Comparison of ENCODE assay signal across 13 cellular contexts in the genomic region with DNA sequence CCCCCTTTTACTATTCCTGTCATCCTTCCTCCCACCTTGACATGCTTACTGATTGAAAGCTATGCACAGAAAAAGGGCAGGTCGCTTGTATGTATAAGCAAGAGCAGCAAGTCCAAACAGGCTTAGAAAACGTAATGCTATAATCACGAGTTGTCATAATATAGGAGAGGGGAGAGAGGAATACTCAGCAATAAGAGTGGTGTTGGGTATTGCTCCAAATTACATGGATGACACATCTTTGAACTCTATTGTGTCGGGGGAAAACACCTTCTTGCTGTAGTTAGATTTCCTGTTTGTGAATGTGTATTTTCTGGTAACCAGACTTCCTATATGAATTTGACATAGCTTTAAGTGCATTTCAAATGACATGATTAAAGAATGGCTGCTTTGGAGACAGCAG. TPM values are rescaled to one million over a fixed set of nuclear protein-coding genes. Genes with fewer than 3 reads are reported as not detected.
DNase-seq lines count a peak whose midpoint lies in the region; ATAC-seq, FAIRE-seq and TF ChIP-seq lines count a peak whose summit lies in the region.
"Had no signal": no experiment of that assay in that cellular context is flagged by ENCODE, and none has a peak within 500 bp of the region (broad histone marks: within the 10 kb centered on the region; RNA-seq: fewer than 3 reads in every experiment).

No MANE protein-coding gene starts in this region.

- TF ChIP-seq CTCF in A549 (IDR thresholded peaks at IDR 0.05) (no peak), RWPE2 (IDR thresholded peaks at IDR 0.05; ENCODE audit: poor library complexity, severe bottlenecking) (no peak), upper lobe of left lung (IDR thresholded peaks at IDR 0.05) (no peak), gastroesophageal sphincter (IDR thresholded peaks at IDR 0.05) (no peak)

- TF ChIP-seq EP300 in A549 (IDR thresholded peaks at IDR 0.05), result no peak
- no peak for TF ChIP-seq EP300 in upper lobe of left lung (IDR thresholded peaks at IDR 0.05)
- TF ChIP-seq EP300 in gastroesophageal sphincter (IDR thresholded peaks at IDR 0.05), result no peak

- no peak overlapping the region for H3K4me3 ChIP-seq in A549
- H3K4me3 ChIP-seq in RWPE2 (ENCODE audit: severe bottlenecking), result no peak overlapping the region
- H3K4me3 ChIP-seq in upper lobe of left lung, result no peak overlapping the region
- H3K4me3 ChIP-seq in gastroesophageal sphincter, result no peak overlapping the region
- H3K4me3 ChIP-seq: BLaER1 treated with 17β-estradiol and CSF1 and Interleukin-3, amounts not matched to agents 10 nM and 100 nM had no signal

- TF ChIP-seq POLR2A in A549 (IDR thresholded peaks at IDR 0.05; ENCODE audit: low read length), result no peak
- no peak for TF ChIP-seq POLR2A in upper lobe of left lung (IDR thresholded peaks at IDR 0.05)
- no peak for TF ChIP-seq POLR2A in gastroesophageal sphincter (IDR thresholded peaks at IDR 0.05)

- POLR2A ChIA-PET in A549 (lab: Yijun Ruan, JAX), result no interaction called here

- H3K36me3 ChIP-seq in RWPE2 (ENCODE audit: low read depth) (peaks cover 13% of the 10 kb centered on the region; the same call in 1 of the 2 replicates), upper lobe of left lung (no peaks in the 10 kb centered on the region), gastroesophageal sphincter (no peaks in the 10 kb centered on the region)
- H3K36me3 ChIP-seq: BLaER1 treated with 17β-estradiol and CSF1 and Interleukin-3, amounts not matched to agents 10 nM and 100 nM had no signal

- CTCF ChIA-PET in A549 (lab: Yijun Ruan, JAX), result interaction anchor here (0.8 to 1.8 kb wide), 4 partner anchors 9 to 97 kb away, joined by 3 to 4 read pairs (median 3); no protein-coding TSS in a partner anchor

- H3K27ac ChIP-seq in A549 (no peak overlapping the region), RWPE2 (ENCODE audit: poor library complexity, severe bottlenecking) (peak overlapping the region; percentile 89), upper lobe of left lung (no peak overlapping the region), gastroesophageal sphincter (no peak overlapping the region)

- FAIRE-seq in A549 (lab: Jason Lieb, UNC), result no peak
- FAIRE-seq: GM18507 had no signal

- H3K4me2 ChIP-seq in A549, result 0 out of 3 replicates have a peak overlapping the region, but pooled peaks have one; percentile 19

- DNase-seq in A549 (ENCODE audit: low read depth in 1 of 2, low spot score in 1 of 2) (no peak), RWPE2 (ENCODE audit: low spot score) (no peak), NCI-H446 treated with DMSO at 0.1 percent for 48 hours (lab: John Stamatoyannopoulos, UW) (no peak), NCI-H345 (lab: John Stamatoyannopoulos, UW) (no peak), upper lobe of left lung (no peak)
- DNase-seq: activated naive CD4-positive, alpha-beta T cell treated with anti-CD3 and anti-CD28 coated beads, Interleukin-2, amount 50 U/mL, for 16 hours; effector memory CD4-positive, alpha-beta T cell; NCI-H526 had no signal

- ATAC-seq in A549 (no peak), GM18909 (IDR thresholded peaks at IDR 0.05; ENCODE audit: poor library complexity, unreplicated experiment) (peak; percentile 49), HG03025 (IDR thresholded peaks at IDR 0.05; ENCODE audit: low FRiP score, unreplicated experiment) (peak; percentile 34), RWPE2 (ENCODE audit: low read depth) (peak; percentile 86), upper lobe of left lung (ENCODE audit: low FRiP score in 2 of 2) (no peak), gastroesophageal sphincter (no peak)

- WGBS in A549 (ENCODE audit: missing lambda C conversion rate), result 77% methylated on average over 4 of the region's 4 CpGs
- WGBS in upper lobe of left lung, 2 donors, result 64 to 80% methylated on average over 4 of the region's 4 CpGs
- WGBS in gastroesophageal sphincter (ENCODE audit: low coverage in 1 of 2), 2 donors, result 61 to 75% methylated on average over 3 to 4 of the region's 4 CpGs

- H3K27me3 ChIP-seq in RWPE2 (ENCODE audit: insufficient read depth, poor library complexity, severe bottlenecking) (no peaks in the 10 kb centered on the region), upper lobe of left lung (no peaks in the 10 kb centered on the region), gastroesophageal sphincter (no peaks in the 10 kb centered on the region)
- H3K27me3 ChIP-seq: BLaER1 treated with 17β-estradiol and CSF1 and Interleukin-3, amounts not matched to agents 10 nM and 100 nM had no signal

- H3K9me3 ChIP-seq in A549 (no peaks in the 10 kb centered on the region), RWPE2 (ENCODE audit: severe bottlenecking) (no peaks in the 10 kb centered on the region), upper lobe of left lung (no peaks in the 10 kb centered on the region), gastroesophageal sphincter (no peaks in the 10 kb centered on the region)
- H3K9me3 ChIP-seq: BLaER1 treated with 17β-estradiol and CSF1 and Interleukin-3, amounts not matched to agents 10 nM and 100 nM had no signal

- no peak for TF ChIP-seq RAD21 in A549 (conservative IDR thresholded peaks at IDR 0.05 in 1 of 2, IDR thresholded peaks at IDR 0.05 in 1 of 2)

- H3K4me1 ChIP-seq in A549, result peaks cover 57% of the 10 kb centered on the region
- peaks cover 49% of the 10 kb centered on the region for H3K4me1 ChIP-seq in RWPE2 (ENCODE audit: insufficient read depth, poor library complexity, severe bottlenecking)
- no peaks in the 10 kb centered on the region for H3K4me1 ChIP-seq in upper lobe of left lung
- H3K4me1 ChIP-seq in gastroesophageal sphincter, result no peaks in the 10 kb centered on the region

TF ChIP-seq in A549, 52 proteins besides CTCF, POLR2A, EP300 and RAD21:
- TF ChIP-seq NPAS2 (CRISPR knock-in tag; IDR thresholded peaks at IDR 0.05; ENCODE audit: borderline replicate concordance), result no peak

RNA-seq across cellular contexts. Expression of a gene that starts 7.5 kb away (rescaled TPM):
- polyA plus RNA-seq in A549 (2011; rRNA removed) (161 and 165 TPM in 2 replicates), A549 (2017; fragmentation: RNase III; extraction: RNeasy Plus Mini Kit Qiagen cat#74134 plus additional on column Dnase treatment) (65.1 to 77.9 TPM (median 72.3 TPM) in 3 replicates)
- 35.2 and 44.0 TPM in 2 replicates for polyA plus RNA-seq in A549 (2012; cell fraction: cytosol; rRNA removed)
- 33.9 and 45.5 TPM in 2 replicates for polyA plus RNA-seq in A549 (2012; cell fraction: nucleus; rRNA removed)
- polyA minus RNA-seq in A549 (2011; rRNA and poly(A)+ RNA removed), result 417 and 431 TPM in 2 replicates
- total RNA-seq in upper lobe of left lung (100 to 1,000 TPM in 1 of 6 donors, 10 to 100 TPM in 5; 32.4 to 114 (median 82.2) TPM), gastroesophageal sphincter (10 to 100 TPM in 3 of 4 donors, 1 to 10 TPM in 1; 5.8 to 27.2 (median 21.3) TPM)

Comparison
In these comparisons a context has a peak if more than half of its experiments do, and no peak if none do; other contexts are left out.
1. ATAC-seq: peak in GM18909 (single experiment), HG03025 (single experiment) and RWPE2 (single experiment); none in A549 (0 of 2), upper lobe of left lung (0 of 2) and gastroesophageal sphincter (single experiment).